Comparison of ENCODE assay signal across 9 cellular contexts in the genomic region with DNA sequence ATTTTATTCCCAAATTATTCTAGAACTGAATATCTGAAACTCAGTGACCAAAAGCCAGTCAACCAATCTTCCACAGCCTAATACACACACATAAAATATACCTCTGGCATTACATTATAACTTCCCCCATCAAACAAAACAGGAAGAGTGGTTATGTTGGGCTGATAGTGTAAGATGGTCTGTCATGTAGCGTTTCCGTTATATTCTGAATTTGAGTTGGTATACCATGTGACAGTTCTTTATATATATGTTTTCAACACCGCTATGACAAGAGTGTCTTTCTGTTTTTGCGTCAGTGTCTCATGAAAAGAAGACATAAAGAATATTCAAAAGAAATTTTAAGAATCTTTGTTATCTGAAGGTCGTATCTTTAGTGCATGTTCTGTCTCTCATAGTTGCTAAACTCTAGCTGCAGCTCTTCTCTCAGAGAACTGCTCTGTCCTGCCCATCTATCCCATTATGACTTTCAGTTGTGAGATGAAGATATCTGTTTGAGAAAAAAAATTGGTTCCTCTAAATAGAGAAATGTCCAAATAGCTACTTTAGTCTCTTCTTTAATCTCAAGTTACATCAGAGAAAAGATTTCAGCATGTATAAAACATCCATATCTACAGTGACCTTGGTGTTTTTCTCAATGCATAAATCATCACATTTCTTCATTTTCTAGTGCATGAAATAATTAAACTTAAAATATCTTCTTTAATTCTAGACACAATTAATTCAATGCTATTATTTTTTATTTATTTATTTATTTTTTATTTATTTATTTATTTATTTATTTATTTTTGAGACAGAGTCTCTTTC. TPM values are rescaled to one million over a fixed set of nuclear protein-coding genes. Genes with fewer than 3 reads are reported as not detected.
DNase-seq lines count a peak whose midpoint lies in the region; ATAC-seq lines count a peak whose summit lies in the region.
"Had no signal": no experiment of that assay in that cellular context is flagged by ENCODE, and none has a peak within 500 bp of the region (broad histone marks: within the 10 kb centered on the region; RNA-seq: fewer than 3 reads in every experiment).

No MANE protein-coding gene starts in this region.

- no peaks in the 10 kb centered on the region for H3K27me3 Mint-ChIP-seq in activated T-cell treated with anti-CD3 and anti-CD28 coated beads, Interleukin-2, amount 50 U/mL, for 24 hours
- no peaks in the 10 kb centered on the region for H3K27me3 Mint-ChIP-seq in T-cell

- ATAC-seq in HG02870 (IDR thresholded peaks at IDR 0.05; ENCODE audit: unreplicated experiment) (peak; percentile 84), T-cell (replicated peaks in 1 of 4) (peak; percentile 96 to 99 (median 97))
- ATAC-seq in stimulated activated effector memory CD8-positive, alpha-beta T cell treated with anti-CD3 and anti-CD28 coated beads, Interleukin-12 subunit alpha, Interleukin-12 subunit beta, amount 100 ng/mL, for 72 hours: peak; percentile 98

- H3K27ac Mint-ChIP-seq in activated T-cell treated with anti-CD3 and anti-CD28 coated beads, Interleukin-2, amount 50 U/mL, for 24 hours: peak overlapping the region; percentile 68
- peak overlapping the region; percentile 73 to 90 for H3K27ac Mint-ChIP-seq in T-cell
- peak overlapping the region; percentile 85 for H3K27ac Mint-ChIP-seq in stimulated activated effector memory CD8-positive, alpha-beta T cell treated with anti-CD3 and anti-CD28 coated beads, Interleukin-12 subunit alpha, Interleukin-12 subunit beta, amount 100 ng/mL, for 72 hours

- POLR2A ChIA-PET in T-cell (lab: Charles Lee): interaction anchor here in 1 of 2 donors (0.7 to 1.5 kb wide), 3 partner anchors 25 to 431 kb away, joined by 3 to 6 read pairs (median 4); no protein-coding TSS in a partner anchor

- H3K9me3 Mint-ChIP-seq in activated T-cell treated with anti-CD3 and anti-CD28 coated beads, Interleukin-2, amount 50 U/mL, for 24 hours: no peaks in the 10 kb centered on the region
- no peaks in the 10 kb centered on the region for H3K9me3 Mint-ChIP-seq in T-cell
- H3K9me3 Mint-ChIP-seq in stimulated activated effector memory CD8-positive, alpha-beta T cell treated with anti-CD3 and anti-CD28 coated beads, Interleukin-12 subunit alpha, Interleukin-12 subunit beta, amount 100 ng/mL, for 72 hours: no peaks in the 10 kb centered on the region

- H3K4me1 Mint-ChIP-seq in activated T-cell treated with anti-CD3 and anti-CD28 coated beads, Interleukin-2, amount 50 U/mL, for 24 hours (ENCODE audit: low read depth): peaks cover 24% of the 10 kb centered on the region
- H3K4me1 Mint-ChIP-seq in T-cell: peaks cover 30 to 36% (median 32%) of the 10 kb centered on the region in 3 donors
- H3K4me1 Mint-ChIP-seq in stimulated activated effector memory CD8-positive, alpha-beta T cell treated with anti-CD3 and anti-CD28 coated beads, Interleukin-12 subunit alpha, Interleukin-12 subunit beta, amount 100 ng/mL, for 72 hours: peaks cover 32% of the 10 kb centered on the region

- DNase-seq in activated T-cell treated with anti-CD3 and anti-CD28 coated beads, Interleukin-2, amount 50 U/mL, for 24 hours: no peak
- DNase-seq in activated T-cell treated with anti-CD3 and anti-CD28 coated beads for 4 hours (no peak), T-cell (peak in 6 of 34 experiments; percentile 7 to 39 (median 19)), retina (no peak), NK-92 (lab: John Stamatoyannopoulos, UW; ENCODE audit: unreplicated experiment) (no peak), NCI-H82 treated with DMSO at 0.1 percent for 48 hours (lab: John Stamatoyannopoulos, UW; ENCODE audit: unreplicated experiment) (no peak)
- no peak for DNase-seq in stimulated activated effector memory CD8-positive, alpha-beta T cell treated with anti-CD3 and anti-CD28 coated beads, Interleukin-12 subunit alpha, Interleukin-12 subunit beta, amount 100 ng/mL, for 72 hours (ENCODE audit: low spot score in 2 of 2)
- DNase-seq: NCI-H1930 had no signal

- CTCF ChIA-PET in T-cell (lab: Charles Lee): interaction anchor here (0.6 to 0.7 kb wide), 3 partner anchors 14 to 728 kb away, joined by 3 read pairs; no protein-coding TSS in a partner anchor

- peak overlapping the region; percentile 42 for H3K4me3 Mint-ChIP-seq in activated T-cell treated with anti-CD3 and anti-CD28 coated beads, Interleukin-2, amount 50 U/mL, for 24 hours
- peak overlapping the region; percentile 50 to 68 (median 59) for H3K4me3 Mint-ChIP-seq in T-cell
- peak overlapping the region; percentile 53 for H3K4me3 Mint-ChIP-seq in stimulated activated effector memory CD8-positive, alpha-beta T cell treated with anti-CD3 and anti-CD28 coated beads, Interleukin-12 subunit alpha, Interleukin-12 subunit beta, amount 100 ng/mL, for 72 hours

- peaks cover 3% of the 10 kb centered on the region for H3K36me3 Mint-ChIP-seq in activated T-cell treated with anti-CD3 and anti-CD28 coated beads, Interleukin-2, amount 50 U/mL, for 24 hours (ENCODE audit: low read depth)
- H3K36me3 Mint-ChIP-seq in T-cell: peaks cover 6% of the 10 kb centered on the region
- H3K36me3 Mint-ChIP-seq in stimulated activated effector memory CD8-positive, alpha-beta T cell treated with anti-CD3 and anti-CD28 coated beads, Interleukin-12 subunit alpha, Interleukin-12 subunit beta, amount 100 ng/mL, for 72 hours: no peaks in the 10 kb centered on the region

RNA-seq across cellular contexts. Expression of a gene that starts 24.1 kb away (rescaled TPM):
- 10 to 100 TPM; 39.8 to 87.4 (median 44.6) TPM for total RNA-seq in T-cell
